In genomic region chr22:22009661-22010060, GRCh38 we compare ENCODE assay signal across 22 cellular contexts. TPM values are rescaled to one million over a fixed set of nuclear protein-coding genes. Genes with fewer than 3 reads are reported as not detected.
DNase-seq lines count a peak whose midpoint lies in the region; ATAC-seq, FAIRE-seq and TF ChIP-seq lines count a peak whose summit lies in the region.
"Had no signal": no experiment of that assay in that cellular context is flagged by ENCODE, and none has a peak within 500 bp of the region (broad histone marks: within the 10 kb centered on the region; RNA-seq: fewer than 3 reads in every experiment).

No MANE protein-coding gene starts in this region.

- H4K8ac ChIP-seq in IMR-90 (ENCODE audit: low read depth in 2 of 2, low read length in 2 of 2) = no peak overlapping the region

- H3K79me2 ChIP-seq in K562 (ENCODE audit: control insufficient read depth, insufficient read depth, low read length) (no peaks in the 10 kb centered on the region), keratinocyte (ENCODE audit: control insufficient read depth, insufficient read depth, low read length) (no peaks in the 10 kb centered on the region)

- H3K4me2 ChIP-seq in IMR-90 (ENCODE audit: low read depth, low read length) (no peak overlapping the region), K562 (ENCODE audit: insufficient read depth, low read length) (no peak overlapping the region), keratinocyte (ENCODE audit: control insufficient read depth, extremely low read depth, insufficient read depth, low read depth, low read length) (no peak overlapping the region)

- no peaks in the 10 kb centered on the region for H3K9me3 ChIP-seq in IMR-90 (ENCODE audit: control insufficient read depth, insufficient read depth, low read length)
- H3K9me3 ChIP-seq in K562 (replicated peaks; ENCODE audit: control insufficient read depth, insufficient read depth, low read depth, low read length) = 0 out of 2 replicates have a peak, but pooled peaks cover 6% of the 10 kb centered on the region
- no peaks in the 10 kb centered on the region for H3K9me3 ChIP-seq in keratinocyte (ENCODE audit: control insufficient read depth, low read depth, low read length)

- no peak overlapping the region for H2AK5ac ChIP-seq in IMR-90 (ENCODE audit: low read depth, low read length)

- no peak overlapping the region for H4K5ac ChIP-seq in IMR-90 (ENCODE audit: low read depth, low read length)

- H3K27me3 Mint-ChIP-seq in activated T-cell treated with anti-CD3 and anti-CD28 coated beads, Interleukin-2, amount 50 U/mL, for 4 hours (ENCODE audit: low read depth) = peaks cover 21% of the 10 kb centered on the region

- H3K4me3 ChIP-seq in IMR-90 (ENCODE audit: insufficient read depth, low read depth, low read length) = no peak overlapping the region
- no peak overlapping the region for H3K4me3 ChIP-seq in K562
- H3K4me3 ChIP-seq in keratinocyte (ENCODE audit: control insufficient read depth in 2 of 3, extremely low read depth in 1 of 3, insufficient read depth in 2 of 3, low read depth in 1 of 3, low read length in 3 of 3) = no peak overlapping the region
- H3K4me3 ChIP-seq: BLaER1 treated with 17β-estradiol and CSF1 and Interleukin-3, amounts not matched to agents 10 nM and 100 nM had no signal

- no peak overlapping the region for H3K18ac ChIP-seq in IMR-90 (ENCODE audit: low read depth, low read length)

- TF ChIP-seq CTCF in IMR-90 (conservative IDR thresholded peaks at IDR 0.05; ENCODE audit: low read depth, low read length) = no peak
- no peak for TF ChIP-seq CTCF in K562 (IDR thresholded peaks at IDR 0.05 in 2 of 3, conservative IDR thresholded peaks at IDR 0.05 in 1 of 3; ENCODE audit: insufficient read depth in 2 of 3, low read depth in 1 of 3, low read length in 3 of 3)
- TF ChIP-seq CTCF in keratinocyte (optimal IDR thresholded peaks at IDR 0.05 in 1 of 3, IDR thresholded peaks at IDR 0.05 in 1 of 3, conservative IDR thresholded peaks at IDR 0.05 in 1 of 3; ENCODE audit: extremely low read depth in 1 of 3, insufficient read depth in 2 of 3, low read length in 3 of 3) = no peak

- ATAC-seq in activated T-cell treated with anti-CD3 and anti-CD28 coated beads, Interleukin-2, amount 50 U/mL, for 4 hours = peak; percentile 27 to 38
- ATAC-seq in IMR-90 (ENCODE audit: low read depth) (no peak), K562 (peak; percentile 4; the same call in 2 of the 3 replicates), HG02678 (IDR thresholded peaks at IDR 0.05; ENCODE audit: unreplicated experiment) (no peak), HG02763 (IDR thresholded peaks at IDR 0.05; ENCODE audit: unreplicated experiment) (no peak)
- ATAC-seq: SK-N-SH treated with all-trans-retinoic acid at 6 μM for 48 hours had no signal

- H3K56ac ChIP-seq in IMR-90 (ENCODE audit: extremely low read depth, insufficient read depth, low read length) = no peak overlapping the region

- no peak overlapping the region for H2AK9ac ChIP-seq in IMR-90 (replicated peaks; ENCODE audit: low read depth, low read length, poor library complexity)

- TF ChIP-seq EP300 in K562 (IDR thresholded peaks at IDR 0.05; ENCODE audit: low read length) = no peak

- H2BK5ac ChIP-seq in IMR-90 (ENCODE audit: low read depth, low read length, poor library complexity, severe bottlenecking) = no peak overlapping the region

- TF ChIP-seq POLR2A in IMR-90 (IDR thresholded peaks at IDR 0.05; ENCODE audit: low read depth, low read length) = no peak
- no peak for TF ChIP-seq POLR2A in K562 (conservative IDR thresholded peaks at IDR 0.05)

- no peak overlapping the region for H4K91ac ChIP-seq in IMR-90 (ENCODE audit: insufficient read depth, low read depth, low read length)

- H3K4me1 Mint-ChIP-seq in activated T-cell treated with anti-CD3 and anti-CD28 coated beads, Interleukin-2, amount 50 U/mL, for 4 hours (ENCODE audit: low read depth) = no peaks in the 10 kb centered on the region
- H3K4me1 Mint-ChIP-seq: CD8-positive, alpha-beta memory T cell had no signal

- H3K23ac ChIP-seq in IMR-90 (ENCODE audit: low read depth, low read length) = no peak overlapping the region

- POLR2A ChIA-PET in IMR-90 (lab: Charles Lee; ENCODE audit: unreplicated experiment) (no interaction called here), K562 (lab: Yijun Ruan, JAX) (interaction anchor here (0.6 to 10.2 kb wide), 11 partner anchors 10 to 848 kb away, joined by 3 to 123 read pairs (median 5); partner anchors contain the start of gene TOP3B)

- H2AFZ ChIP-seq in IMR-90 (replicated peaks; ENCODE audit: low read length, poor library complexity) (no peak overlapping the region), K562 (ENCODE audit: low read depth, low read length) (no peak overlapping the region), keratinocyte (ENCODE audit: control insufficient read depth, low read length) (no peak overlapping the region)

- H3K9me1 ChIP-seq in IMR-90 (ENCODE audit: insufficient read depth, low read length) = no peaks in the 10 kb centered on the region
- no peaks in the 10 kb centered on the region for H3K9me1 ChIP-seq in K562 (ENCODE audit: control insufficient read depth, insufficient read depth, low read length)
- H3K9me1 ChIP-seq in keratinocyte (ENCODE audit: control insufficient read depth, extremely low read depth, insufficient read depth, low read length) = no peaks in the 10 kb centered on the region

- H2BK120ac ChIP-seq in IMR-90 (ENCODE audit: low read depth, low read length) = no peak overlapping the region

- no peaks in the 10 kb centered on the region for H3K36me3 ChIP-seq in IMR-90 (ENCODE audit: control insufficient read depth, insufficient read depth, low read length)
- H3K36me3 ChIP-seq in K562 (ENCODE audit: control insufficient read depth, insufficient read depth, low read length) = no peaks in the 10 kb centered on the region
- no peaks in the 10 kb centered on the region for H3K36me3 ChIP-seq in keratinocyte (ENCODE audit: control insufficient read depth in 2 of 2, extremely low read depth in 1 of 2, insufficient read depth in 2 of 2, low read length in 2 of 2)
- H3K36me3 ChIP-seq: BLaER1 treated with 17β-estradiol and CSF1 and Interleukin-3, amounts not matched to agents 10 nM and 100 nM had no signal

- H4K20me1 ChIP-seq in IMR-90 (ENCODE audit: insufficient read depth, low read length) = no peaks in the 10 kb centered on the region
- H4K20me1 ChIP-seq in K562 (replicated peaks; ENCODE audit: control insufficient read depth, insufficient read depth, low read length) = no peaks in the 10 kb centered on the region
- H4K20me1 ChIP-seq in keratinocyte (ENCODE audit: control insufficient read depth, extremely low read depth, insufficient read depth, low read length) = no peaks in the 10 kb centered on the region
- H4K20me1 ChIP-seq: BLaER1 treated with 17β-estradiol and CSF1 and Interleukin-3, amounts not matched to agents 10 nM and 100 nM had no signal

- H3K27me3 ChIP-seq in IMR-90 (ENCODE audit: control insufficient read depth, insufficient read depth, low read length) (peaks cover 14% of the 10 kb centered on the region), K562 (ENCODE audit: control insufficient read depth in 2 of 2, insufficient read depth in 2 of 2, low read length in 2 of 2) (peaks cover 33 to 57% of the 10 kb centered on the region in 2 experiments), keratinocyte (ENCODE audit: control insufficient read depth, extremely low read depth, insufficient read depth, low read length) (no peaks in the 10 kb centered on the region)
- H3K27me3 ChIP-seq: BLaER1 treated with 17β-estradiol and CSF1 and Interleukin-3, amounts not matched to agents 10 nM and 100 nM had no signal

- H2BK20ac ChIP-seq in IMR-90 (ENCODE audit: low read depth, low read length) = no peak overlapping the region

- H3K9ac ChIP-seq in IMR-90 (ENCODE audit: low read depth, low read length) (no peak overlapping the region), K562 (ENCODE audit: insufficient read depth in 1 of 2, low read depth in 2 of 2, low read length in 2 of 2) (no peak overlapping the region), keratinocyte (ENCODE audit: control insufficient read depth, extremely low read depth, insufficient read depth, low read length) (no peak overlapping the region)
- H3K9ac ChIP-seq: BLaER1 treated with 17β-estradiol and CSF1 and Interleukin-3, amounts not matched to agents 10 nM and 100 nM had no signal

- CTCF ChIA-PET in IMR-90 (lab: Yijun Ruan, JAX) = no interaction called here
- CTCF ChIA-PET in K562 (lab: Yijun Ruan, JAX; ENCODE audit: low intra/inter-chr PET ratio) = interaction anchor here (0.6 kb wide), 1 partner anchor 498 kb away, joined by 3 read pairs; no protein-coding TSS in a partner anchor

- TF ChIP-seq RAD21 in IMR-90 (IDR thresholded peaks at IDR 0.05; ENCODE audit: low read length) (no peak), K562 (CRISPR knock-in tag; conservative IDR thresholded peaks at IDR 0.05 in 1 of 2, IDR thresholded peaks at IDR 0.05 in 1 of 2) (no peak)

- no peaks in the 10 kb centered on the region for H3K79me1 ChIP-seq in IMR-90 (ENCODE audit: low read depth in 1 of 2, low read length in 2 of 2)

- H3K4me1 ChIP-seq in IMR-90 (ENCODE audit: control insufficient read depth, insufficient read depth, low read length) (no peaks in the 10 kb centered on the region), K562 (replicated peaks in 1 of 2; ENCODE audit: control insufficient read depth in 2 of 2, insufficient read depth in 2 of 2, low read length in 2 of 2) (no peaks in the 10 kb centered on the region), keratinocyte (ENCODE audit: control insufficient read depth, extremely low read depth, insufficient read depth, low read length) (peaks cover 14% of the 10 kb centered on the region)

- H3K27ac ChIP-seq in IMR-90 (ENCODE audit: insufficient read depth, low read length) (no peak overlapping the region), K562 (ENCODE audit: extremely low read depth, low read depth, low read length) (no peak overlapping the region), keratinocyte (ENCODE audit: control insufficient read depth, insufficient read depth, low read length) (no peak overlapping the region)
- H3K27ac ChIP-seq: BLaER1 treated with 17β-estradiol and CSF1 and Interleukin-3, amounts not matched to agents 10 nM and 100 nM had no signal

- intact Hi-C loops in IMR-90 (cut with micrococcal nuclease) = no loop called here
- intact Hi-C loops in K562 (cut with micrococcal nuclease) = no loop called here

- H2BK15ac ChIP-seq in IMR-90 (ENCODE audit: low read depth, low read length) = no peak overlapping the region

- no peaks in the 10 kb centered on the region for H3K9me3 Mint-ChIP-seq in activated T-cell treated with anti-CD3 and anti-CD28 coated beads, Interleukin-2, amount 50 U/mL, for 4 hours

- no peak overlapping the region for H3K4me3 Mint-ChIP-seq in activated T-cell treated with anti-CD3 and anti-CD28 coated beads, Interleukin-2, amount 50 U/mL, for 4 hours
- H3K4me3 Mint-ChIP-seq: CD8-positive, alpha-beta memory T cell had no signal

- H3K4ac ChIP-seq in IMR-90 (ENCODE audit: low read depth, low read length) = no peak overlapping the region

- dilution Hi-C loops in IMR-90 (cut with HindIII; ENCODE audit: low sequenced_read_pairs, unreplicated experiment) = no loop called here
- dilution Hi-C loops in keratinocyte (cut with MboI; ENCODE audit: extremely low pct_ligation_motif_present, low sequenced_read_pairs) = no loop called here

- H3K14ac ChIP-seq in IMR-90 (replicated peaks; ENCODE audit: low read depth, low read length) = no peak overlapping the region

- no peak for DNase-seq in activated T-cell treated with anti-CD3 and anti-CD28 coated beads, Interleukin-2, amount 50 U/mL, for 4 hours
- DNase-seq in activated T-cell treated with anti-CD3 and anti-CD28 coated beads, Interleukin-2, amount 50 U/mL, for 48 hours = no peak
- DNase-seq in IMR-90 (peak; percentile 37), K562 (ENCODE audit: extremely low read depth in 1 of 4, low spot score in 3 of 4) (no peak), keratinocyte (ENCODE audit: low read depth, low spot score) (no peak), ureter (ENCODE audit: low spot score) (no peak)
- DNase-seq: CD8-positive, alpha-beta memory T cell; DMS79 treated with DMSO at 0.1 percent for 48 hours; GDM1; H7; NCI-H1417 treated with DMSO at 0.1 percent for 48 hours; NCI-H2029; NCI-H2171 treated with DMSO at 0.1 percent for 48 hours; NCI-H446 treated with DMSO at 0.1 percent for 48 hours; NCI-H748 treated with DMSO at 0.1 percent for 48 hours; SHP77 had no signal

- BruUV-seq in IMR-90 (replicated peaks; lab: Mats Ljungman, UMichigan) = no TSS peak
- BruUV-seq in K562 (replicated peaks; lab: Mats Ljungman, UMichigan) = no TSS peak

- FAIRE-seq in K562 (lab: Jason Lieb, UNC) (no peak), keratinocyte (lab: Jason Lieb, UNC) (peak; percentile 73)
- FAIRE-seq: A204.1, GM19239 had no signal

- 80% methylated on average over 1 of the region's 3 CpGs; no CpG with 5 or more reads in 1 of the 2 experiments for WGBS in IMR-90 (ENCODE audit: extremely low coverage in 2 of 2, insufficient read length in 1 of 2), 2 experiments
- 3% methylated on average over 3 of the region's 3 CpGs for WGBS in K562 (ENCODE audit: insufficient coverage, low coverage, missing lambda C conversion rate)

- H3K36me3 Mint-ChIP-seq in activated T-cell treated with anti-CD3 and anti-CD28 coated beads, Interleukin-2, amount 50 U/mL, for 4 hours (ENCODE audit: insufficient read depth) = no peaks in the 10 kb centered on the region

- in situ Hi-C loops in IMR-90 (cut with MboI; ENCODE audit: low sequenced_read_pairs) (no loop called here), K562 (cut with MboI) (no loop called here)

RNA-seq across cellular contexts. Expression of gene TOP3B, which starts 27.1 kb away (rescaled TPM):
- total RNA-seq in activated T-cell treated with anti-CD3 and anti-CD28 coated beads, Interleukin-2, amount 50 U/mL, for 4 hours = 10 to 100 TPM; 39.3 to 45.2 (median 41.3) TPM
- 19.7 and 23.5 TPM in 2 replicates for total RNA-seq in IMR-90 (2012; rRNA removed)
- 21.8 and 23.0 TPM in 2 replicates for polyA plus RNA-seq in IMR-90 (2012; rRNA removed)
- 7.9 and 10.6 TPM in 2 replicates for polyA plus RNA-seq in IMR-90 (2012; cell fraction: cytosol; rRNA removed)
- 57.4 and 109 TPM in 2 replicates for polyA plus RNA-seq in IMR-90 (2012; cell fraction: nucleus; rRNA removed; ENCODE audit: low replicate concordance)
- 654 and 1,271 TPM in 2 replicates for total RNA-seq in K562 (2011; cell fraction: chromatin; rRNA removed; ENCODE audit: low replicate concordance)
- 667 and 676 TPM in 2 replicates for total RNA-seq in K562 (2011; cell fraction: nucleolus; rRNA removed)
- 562 and 595 TPM in 2 replicates for total RNA-seq in K562 (2011; cell fraction: nucleoplasm; rRNA removed)
- total RNA-seq in K562 (2014; rRNA removed) = 168 and 209 TPM in 2 replicates
- total RNA-seq in K562 (2014; rRNA removed; fragmentation: Illumina TruSeq; extraction: Trizol) = 70.7 and 93.0 TPM in 2 replicates
- 132 and 135 TPM in 2 replicates for total RNA-seq in K562 (2015; rRNA removed; fragmentation: Illumina TruSeq; extraction: Trizol)
- total RNA-seq in K562 (2021) = 182 and 188 TPM in 2 replicates
- 77.5 and 115 TPM in 2 replicates for polyA plus RNA-seq in K562 (2011; rRNA removed)
- polyA plus RNA-seq in K562 (2011; cell fraction: cytosol; rRNA removed) = 70.1 and 77.8 TPM in 2 replicates
- 984 and 1,286 TPM in 2 replicates for polyA plus RNA-seq in K562 (2011; cell fraction: nucleus; rRNA removed)
- 96.9 and 122 TPM in 2 replicates for polyA plus RNA-seq in K562 (2012)
- polyA plus RNA-seq in K562 (2014; fragmentation: Illumina TruSeq; extraction: Trizol) = 112 and 123 TPM in 2 replicates
- 10 to 100 TPM in 1 of 2 experiments, 1 to 10 TPM in 1; 3.0 to 11.5 TPM for polyA plus RNA-seq in K562 (2014; fragmentation: Nextera tagmentation; extraction: Ambion mirVana)
- polyA plus RNA-seq in K562 (2014; rRNA removed) = 153 and 161 TPM in 2 replicates
- polyA minus RNA-seq in K562 (2011; rRNA and poly(A)+ RNA removed) = 98.9 and 108 TPM in 2 replicates
- polyA minus RNA-seq in K562 (2011; cell fraction: cytosol; rRNA and poly(A)+ RNA removed) = 76.3 and 79.3 TPM in 2 replicates
- polyA minus RNA-seq in K562 (2011; cell fraction: nucleus; rRNA and poly(A)+ RNA removed) = 248 and 295 TPM in 2 replicates
- polyA plus RNA-seq in keratinocyte = 13.8 to 14.8 TPM (median 13.9 TPM) in 3 replicates
- 10.8 TPM for polyA plus RNA-seq in keratinocyte (2011; ENCODE audit: low read depth)
- polyA plus RNA-seq in keratinocyte (2011; cell fraction: cytosol; rRNA removed) = 4.6 and 7.0 TPM in 2 replicates
- 59.0 and 81.0 TPM in 2 replicates for polyA plus RNA-seq in keratinocyte (2011; cell fraction: nucleus; rRNA removed)
- 19.8 and 26.6 TPM in 2 replicates for polyA plus RNA-seq in keratinocyte (2012; ENCODE audit: low replicate concordance)
- polyA minus RNA-seq in keratinocyte = 17.4 to 39.6 TPM (median 24.1 TPM) in 3 replicates
- 4.4 TPM for polyA minus RNA-seq in keratinocyte (2011; cell fraction: cytosol; rRNA and poly(A)+ RNA removed)
- 29.4 and 30.1 TPM in 2 replicates for polyA minus RNA-seq in keratinocyte (2011; cell fraction: nucleus; rRNA and poly(A)+ RNA removed)
- total RNA-seq in ureter = 29.7 TPM

RNA-seq across cellular contexts. Expression of gene PPM1F, which starts 57.0 kb away (rescaled TPM):
- total RNA-seq in activated T-cell treated with anti-CD3 and anti-CD28 coated beads, Interleukin-2, amount 50 U/mL, for 4 hours = 10 to 100 TPM; 28.2 to 36.8 (median 30.8) TPM
- total RNA-seq in IMR-90 (2012; rRNA removed) (20.8 and 25.0 TPM in 2 replicates), K562 (2014; rRNA removed) (132 and 153 TPM in 2 replicates), K562 (2014; rRNA removed; fragmentation: Illumina TruSeq; extraction: Trizol) (33.1 and 36.9 TPM in 2 replicates), K562 (2015; rRNA removed; fragmentation: Illumina TruSeq; extraction: Trizol) (74.6 and 75.0 TPM in 2 replicates), K562 (2021) (157 and 159 TPM in 2 replicates), ureter (39.9 TPM)
- polyA plus RNA-seq in IMR-90 (2012; rRNA removed) (30.3 and 34.0 TPM in 2 replicates), K562 (2011; rRNA removed) (64.0 and 73.1 TPM in 2 replicates), K562 (2014; fragmentation: Illumina TruSeq; extraction: Trizol) (53.8 and 92.1 TPM in 2 replicates), K562 (2014; fragmentation: Nextera tagmentation; extraction: Ambion mirVana) (1 to 10 TPM; 2.1 to 4.5 TPM), K562 (2014; rRNA removed) (110 and 121 TPM in 2 replicates), keratinocyte (15.6 to 21.8 TPM (median 18.2 TPM) in 3 replicates)
- 23.8 and 28.1 TPM in 2 replicates for polyA plus RNA-seq in IMR-90 (2012; cell fraction: cytosol; rRNA removed)
- 59.4 and 83.4 TPM in 2 replicates for polyA plus RNA-seq in IMR-90 (2012; cell fraction: nucleus; rRNA removed; ENCODE audit: low replicate concordance)
- total RNA-seq in K562 (2011; cell fraction: chromatin; rRNA removed; ENCODE audit: low replicate concordance) = 103 and 226 TPM in 2 replicates
- 122 and 135 TPM in 2 replicates for total RNA-seq in K562 (2011; cell fraction: nucleolus; rRNA removed)
- 120 and 153 TPM in 2 replicates for total RNA-seq in K562 (2011; cell fraction: nucleoplasm; rRNA removed)
- 74.8 and 124 TPM in 2 replicates for polyA plus RNA-seq in K562 (2011; cell fraction: cytosol; rRNA removed)
- polyA plus RNA-seq in K562 (2011; cell fraction: nucleus; rRNA removed) = 187 and 284 TPM in 2 replicates
- 81.6 and 118 TPM in 2 replicates for polyA plus RNA-seq in K562 (2012)
- polyA minus RNA-seq in K562 (2011; rRNA and poly(A)+ RNA removed) = 29.5 and 43.3 TPM in 2 replicates
- 53.3 and 68.1 TPM in 2 replicates for polyA minus RNA-seq in K562 (2011; cell fraction: cytosol; rRNA and poly(A)+ RNA removed)
- 34.9 and 45.5 TPM in 2 replicates for polyA minus RNA-seq in K562 (2011; cell fraction: nucleus; rRNA and poly(A)+ RNA removed)
- 6.5 TPM for polyA plus RNA-seq in keratinocyte (2011; ENCODE audit: low read depth)
- polyA plus RNA-seq in keratinocyte (2011; cell fraction: cytosol; rRNA removed) = 11.6 and 17.2 TPM in 2 replicates
- 30.9 and 41.7 TPM in 2 replicates for polyA plus RNA-seq in keratinocyte (2011; cell fraction: nucleus; rRNA removed)
- 14.4 and 22.8 TPM in 2 replicates for polyA plus RNA-seq in keratinocyte (2012; ENCODE audit: low replicate concordance)
- 12.7 to 36.0 TPM (median 14.8 TPM) in 3 replicates for polyA minus RNA-seq in keratinocyte
- 21.7 TPM for polyA minus RNA-seq in keratinocyte (2011; cell fraction: cytosol; rRNA and poly(A)+ RNA removed)
- polyA minus RNA-seq in keratinocyte (2011; cell fraction: nucleus; rRNA and poly(A)+ RNA removed) = 15.7 and 19.9 TPM in 2 replicates

Comparison
In these comparisons a context has a peak if more than half of its experiments do, and no peak if none do; other contexts are left out.
1. ATAC-seq: peak in activated T-cell treated with anti-CD3 and anti-CD28 coated beads, Interleukin-2, amount 50 U/mL, for 4 hours (2 of 2) and K562 (single experiment); none in IMR-90 (single experiment), HG02678 (single experiment) and HG02763 (single experiment).